1 cellular context compared by ENCODE assay signal in the genomic region with DNA sequence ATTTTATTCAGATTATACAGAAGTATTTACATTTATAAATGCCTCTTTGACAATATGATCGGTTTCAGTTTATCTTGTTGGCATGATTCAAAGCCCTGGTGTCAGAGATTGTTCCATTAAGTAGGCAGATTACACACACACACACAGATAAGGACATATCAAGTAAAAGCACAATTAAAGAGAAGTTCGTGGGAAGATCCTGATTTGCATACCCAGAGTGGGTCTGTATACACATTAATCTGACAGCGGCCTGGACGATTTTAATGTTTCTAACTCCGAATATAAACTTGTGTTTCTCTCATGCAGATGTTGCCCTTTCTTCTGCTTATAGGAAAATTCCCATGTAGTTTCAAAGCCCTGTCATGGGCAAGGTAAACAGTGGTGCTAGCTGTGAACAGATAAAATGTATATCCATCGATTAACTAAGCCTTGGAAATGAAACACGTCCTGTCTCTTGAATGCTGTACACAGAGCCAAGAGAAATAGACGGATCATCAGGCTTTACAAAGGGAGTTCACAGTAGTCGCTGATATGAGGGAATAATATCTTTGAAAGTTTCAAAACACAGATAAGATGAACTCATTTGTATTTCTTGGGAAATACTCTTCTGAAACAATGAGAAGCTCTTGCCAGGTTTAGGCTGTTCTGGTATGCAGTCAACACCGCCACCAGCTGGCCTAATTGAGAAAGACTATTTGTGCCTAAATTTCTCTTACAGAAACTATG.
TF ChIP-seq lines count a peak whose summit lies in the region.

No MANE protein-coding gene starts in this region.

TF ChIP-seq in GM23338, 12 proteins besides CTCF, POLR2A, EP300 and RAD21 (continued from another document):
- TF ChIP-seq, protein P1, sequence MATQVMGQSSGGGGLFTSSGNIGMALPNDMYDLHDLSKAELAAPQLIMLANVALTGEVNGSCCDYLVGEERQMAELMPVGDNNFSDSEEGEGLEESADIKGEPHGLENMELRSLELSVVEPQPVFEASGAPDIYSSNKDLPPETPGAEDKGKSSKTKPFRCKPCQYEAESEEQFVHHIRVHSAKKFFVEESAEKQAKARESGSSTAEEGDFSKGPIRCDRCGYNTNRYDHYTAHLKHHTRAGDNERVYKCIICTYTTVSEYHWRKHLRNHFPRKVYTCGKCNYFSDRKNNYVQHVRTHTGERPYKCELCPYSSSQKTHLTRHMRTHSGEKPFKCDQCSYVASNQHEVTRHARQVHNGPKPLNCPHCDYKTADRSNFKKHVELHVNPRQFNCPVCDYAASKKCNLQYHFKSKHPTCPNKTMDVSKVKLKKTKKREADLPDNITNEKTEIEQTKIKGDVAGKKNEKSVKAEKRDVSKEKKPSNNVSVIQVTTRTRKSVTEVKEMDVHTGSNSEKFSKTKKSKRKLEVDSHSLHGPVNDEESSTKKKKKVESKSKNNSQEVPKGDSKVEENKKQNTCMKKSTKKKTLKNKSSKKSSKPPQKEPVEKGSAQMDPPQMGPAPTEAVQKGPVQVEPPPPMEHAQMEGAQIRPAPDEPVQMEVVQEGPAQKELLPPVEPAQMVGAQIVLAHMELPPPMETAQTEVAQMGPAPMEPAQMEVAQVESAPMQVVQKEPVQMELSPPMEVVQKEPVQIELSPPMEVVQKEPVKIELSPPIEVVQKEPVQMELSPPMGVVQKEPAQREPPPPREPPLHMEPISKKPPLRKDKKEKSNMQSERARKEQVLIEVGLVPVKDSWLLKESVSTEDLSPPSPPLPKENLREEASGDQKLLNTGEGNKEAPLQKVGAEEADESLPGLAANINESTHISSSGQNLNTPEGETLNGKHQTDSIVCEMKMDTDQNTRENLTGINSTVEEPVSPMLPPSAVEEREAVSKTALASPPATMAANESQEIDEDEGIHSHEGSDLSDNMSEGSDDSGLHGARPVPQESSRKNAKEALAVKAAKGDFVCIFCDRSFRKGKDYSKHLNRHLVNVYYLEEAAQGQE (IDR thresholded peaks at IDR 0.05; ENCODE audit: unreplicated experiment), result no peak
- TF ChIP-seq POLR2AphosphoS5 (IDR thresholded peaks at IDR 0.05; ENCODE audit: low read depth), result no peak
- TF ChIP-seq EZH2 (IDR thresholded peaks at IDR 0.05; ENCODE audit: low read depth, unreplicated experiment), result no peak
TF ChIP-seq in GM23338: peak in this region for 0.
